ENCODE assay signal across 8 cellular contexts in genomic region chr1:76868154-76868882, GRCh38. TPM values are rescaled to one million over a fixed set of nuclear protein-coding genes. Genes with fewer than 3 reads are reported as not detected.
DNase-seq lines count a peak whose midpoint lies in the region; ATAC-seq and TF ChIP-seq lines count a peak whose summit lies in the region.

No MANE protein-coding gene starts in this region.

- H3K9me3 Mint-ChIP-seq in CD4-positive, alpha-beta T cell: peaks cover 2% of the 10 kb centered on the region
- peaks cover 6% of the 10 kb centered on the region for H3K9me3 Mint-ChIP-seq in MCF 10A (ENCODE audit: unreplicated experiment)

- POLR2A ChIA-PET in CD4-positive, alpha-beta T cell (lab: Charles Lee): no interaction called here
- POLR2A ChIA-PET in MCF 10A (lab: Yijun Ruan, JAX): no interaction called here

- H3K4me3 Mint-ChIP-seq in CD4-positive, alpha-beta T cell: peak overlapping the region; percentile 71
- H3K4me3 Mint-ChIP-seq in MCF 10A (ENCODE audit: unreplicated experiment): peak overlapping the region; percentile 64

- peaks cover 75% of the 10 kb centered on the region for H3K27me3 Mint-ChIP-seq in CD4-positive, alpha-beta T cell
- peaks cover 39% of the 10 kb centered on the region for H3K27me3 Mint-ChIP-seq in MCF 10A (ENCODE audit: insufficient read depth, unreplicated experiment)

- no peaks in the 10 kb centered on the region for H3K36me3 Mint-ChIP-seq in CD4-positive, alpha-beta T cell (ENCODE audit: low read depth)
- H3K36me3 Mint-ChIP-seq in MCF 10A (ENCODE audit: insufficient read depth, unreplicated experiment): no peaks in the 10 kb centered on the region

- no peaks in the 10 kb centered on the region for H3K9me3 ChIP-seq in CD4-positive, alpha-beta T cell (ENCODE audit: control insufficient read depth, low read length)

- no peak overlapping the region for H3K27ac ChIP-seq in CD4-positive, alpha-beta T cell (ENCODE audit: low read depth, low read length)

- peak in 1 of 10 experiments; percentile 6 for DNase-seq in CD4-positive, alpha-beta T cell
- DNase-seq in NCI-H446 treated with DMSO at 0.1 percent for 48 hours (lab: John Stamatoyannopoulos, UW): peak; percentile 55
- DNase-seq in MCF 10A (ENCODE audit: unreplicated experiment): peak; percentile 21
- DNase-seq in inferior parietal cortex (ENCODE audit: extremely low spot score): peak; percentile 42
- DNase-seq in stimulated activated CD4-positive, alpha-beta T cell treated with anti-CD3 and anti-CD28 coated beads, Interleukin-4, amount 100 ng/mL, for 1 hour: peak; percentile 19
- no peak for DNase-seq in NCI-H2029 (lab: John Stamatoyannopoulos, UW)
- DNase-seq in HPDE6-E6E7 (ENCODE audit: extremely low spot score): no peak

- H3K4me1 Mint-ChIP-seq in CD4-positive, alpha-beta T cell (ENCODE audit: low read depth): no peaks in the 10 kb centered on the region
- H3K4me1 Mint-ChIP-seq in MCF 10A (ENCODE audit: insufficient read depth, unreplicated experiment): no peaks in the 10 kb centered on the region

- no TSS peak for BruUV-seq in MCF 10A (replicated peaks; lab: Mats Ljungman, UMichigan)

- ATAC-seq in CD4-positive, alpha-beta T cell (ENCODE audit: poor library complexity): peak; percentile 26
- ATAC-seq in GM21515 (IDR thresholded peaks at IDR 0.05; ENCODE audit: unreplicated experiment): peak; percentile 59

- no peak overlapping the region for H3K27ac Mint-ChIP-seq in CD4-positive, alpha-beta T cell
- no peak overlapping the region for H3K27ac Mint-ChIP-seq in MCF 10A (ENCODE audit: low read depth, unreplicated experiment)

- CTCF ChIA-PET in CD4-positive, alpha-beta T cell (lab: Charles Lee): no interaction called here
- CTCF ChIA-PET in MCF 10A (lab: Yijun Ruan, JAX): interaction anchor here (0.6 to 0.7 kb wide), 2 partner anchors 158 to 262 kb away, joined by 3 read pairs; no protein-coding TSS in a partner anchor

- intact Hi-C loops in CD4-positive, alpha-beta T cell (cut with DNase I, micrococcal nuclease): no loop called here
- intact Hi-C loops in MCF 10A (cut with micrococcal nuclease): loop anchor here (1.0 kb wide), 1 partner anchor 258 kb away; no protein-coding TSS in a partner anchor

- peaks cover 59% of the 10 kb centered on the region for H3K27me3 ChIP-seq in CD4-positive, alpha-beta T cell (ENCODE audit: control insufficient read depth, insufficient read depth, low read length)

- TF ChIP-seq CTCF in CD4-positive, alpha-beta T cell (IDR thresholded peaks at IDR 0.05): no peak
- TF ChIP-seq CTCF in MCF 10A (IDR thresholded peaks at IDR 0.05; ENCODE audit: unreplicated experiment): peak; percentile 32

RNA-seq across cellular contexts. Expression of gene ST6GALNAC5, which starts 1.0 kb away (rescaled TPM):
- not detected for total RNA-seq in CD4-positive, alpha-beta T cell
- total RNA-seq in MCF 10A (2022): 2.1 and 3.3 TPM in 2 replicates

Comparison
In these comparisons a context has a peak if more than half of its experiments do, and no peak if none do; other contexts are left out.
1. DNase-seq: peak in NCI-H446 treated with DMSO at 0.1 percent for 48 hours (single experiment), MCF 10A (single experiment), inferior parietal cortex (single experiment) and stimulated activated CD4-positive, alpha-beta T cell treated with anti-CD3 and anti-CD28 coated beads, Interleukin-4, amount 100 ng/mL, for 1 hour (single experiment); none in NCI-H2029 (single experiment) and HPDE6-E6E7 (single experiment).